ENCODE assay signal across 1 cellular context in genomic region chr12:57549909-57550627, GRCh38.
TF ChIP-seq lines count a peak whose summit lies in the region.

KIF5A (plus strand) TSS chr12:57550044; CDS start chr12:57550272, 228 bp downstream.

TF ChIP-seq in K562, 482 proteins besides CTCF, POLR2A, EP300 and RAD21 (continued from another document):
- TF ChIP-seq E4F1 (CRISPR knock-in tag; IDR thresholded peaks at IDR 0.05; ENCODE audit: borderline replicate concordance) (no peak), HIVEP1 (CRISPR knock-in tag; IDR thresholded peaks at IDR 0.05) (no peak), SRSF1 (IDR thresholded peaks at IDR 0.05; ENCODE audit: low read depth, low read length) (no peak), ARID3B (CRISPR knock-in tag; IDR thresholded peaks at IDR 0.05; ENCODE audit: borderline replicate concordance) (no peak), FOXA1 (IDR thresholded peaks at IDR 0.05; ENCODE audit: borderline replicate concordance) (no peak), HMGN3 (IDR thresholded peaks at IDR 0.05; ENCODE audit: borderline replicate concordance, extremely low read depth, insufficient read length, low read depth, low read length) (peak; percentile 46), IRF1 (CRISPR knock-in tag; IDR thresholded peaks at IDR 0.05; ENCODE audit: borderline replicate concordance) (no peak), SIX5 (IDR thresholded peaks at IDR 0.05; ENCODE audit: borderline replicate concordance in 1 of 2, insufficient read depth in 1 of 2, low read depth in 1 of 2, low read length in 2 of 2) (no peak), GTF2E2 (tag; IDR thresholded peaks at IDR 0.05) (no peak), BRF2 (IDR thresholded peaks at IDR 0.05; ENCODE audit: borderline replicate concordance, insufficient read depth, insufficient read length) (no peak), MIER1 (IDR thresholded peaks at IDR 0.05; ENCODE audit: low read depth) (no peak), YY1 (IDR thresholded peaks at IDR 0.05; ENCODE audit: borderline replicate concordance in 1 of 3, control insufficient read depth in 1 of 3, extremely low read depth in 1 of 3, insufficient read depth in 3 of 3, insufficient read length in 1 of 3, insufficient replicate concordance in 2 of 3, low read depth in 1 of 3, low read length in 2 of 3) (peak in 2 of 3 experiments; percentile 47 to 50), ZNF830 (CRISPR knock-in tag; IDR thresholded peaks at IDR 0.05) (no peak), SMARCA4 (IDR thresholded peaks at IDR 0.05) (peak; percentile 58; the same call in 1 of the 2 replicates), CREB3L1 (IDR thresholded peaks at IDR 0.05; ENCODE audit: borderline replicate concordance, low read depth) (no peak), RNF2 (IDR thresholded peaks at IDR 0.05) (no peak), RBM14 (IDR thresholded peaks at IDR 0.05; ENCODE audit: borderline replicate concordance, insufficient read depth, low read depth, low read length) (no peak), SUPT5H (IDR thresholded peaks at IDR 0.05) (peak; percentile 60), CREB3 (tag; conservative IDR thresholded peaks at IDR 0.05; ENCODE audit: low read depth) (no peak), ZNF589 (CRISPR knock-in tag; IDR thresholded peaks at IDR 0.05; ENCODE audit: low read depth) (no peak), ZBTB9 (CRISPR knock-in tag; IDR thresholded peaks at IDR 0.05) (no peak), SNIP1 (IDR thresholded peaks at IDR 0.05; ENCODE audit: low read depth) (no peak)
